ENCODE assay signal across 15 cellular contexts in the genomic region with DNA sequence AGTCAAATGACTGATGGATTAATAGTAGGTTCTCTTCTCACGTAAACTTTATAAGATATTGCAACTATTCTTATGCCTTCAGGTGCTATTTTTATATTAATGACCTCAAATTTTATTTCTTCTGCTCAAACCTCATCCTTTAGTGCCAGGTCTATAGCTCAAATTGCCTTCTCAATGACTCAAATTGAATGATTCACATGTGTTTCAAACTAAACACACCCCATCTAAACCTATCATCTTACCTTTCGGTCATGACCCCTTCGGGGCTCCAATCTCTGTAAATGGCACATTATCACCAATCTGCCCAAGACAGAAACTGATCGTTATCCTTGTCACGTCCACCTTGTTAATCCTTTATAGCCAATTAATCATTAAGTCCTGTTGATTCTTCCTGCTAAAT. TPM values are rescaled to one million over a fixed set of nuclear protein-coding genes. Genes with fewer than 3 reads are reported as not detected.
DNase-seq lines count a peak whose midpoint lies in the region; FAIRE-seq and TF ChIP-seq lines count a peak whose summit lies in the region.
"Had no signal": no experiment of that assay in that cellular context is flagged by ENCODE, and none has a peak within 500 bp of the region (broad histone marks: within the 10 kb centered on the region; RNA-seq: fewer than 3 reads in every experiment).

No MANE protein-coding gene starts in this region.

- no peaks in the 10 kb centered on the region for H3K27me3 ChIP-seq in bronchial epithelial cell (ENCODE audit: control insufficient read depth, insufficient read depth, low read length)
- H3K27me3 ChIP-seq: BLaER1 treated with 17β-estradiol and CSF1 and Interleukin-3, amounts not matched to agents 10 nM and 100 nM had no signal

- DNase-seq in NCI-H748 (lab: John Stamatoyannopoulos, UW; ENCODE audit: unreplicated experiment) (peak; percentile 1), NCI-H748 treated with DMSO at 0.1 percent for 48 hours (lab: John Stamatoyannopoulos, UW) (no peak), NCI-H2227 treated with DMSO at 0.1 percent for 48 hours (lab: John Stamatoyannopoulos, UW) (peak; percentile 10), bronchial epithelial cell (ENCODE audit: low read depth) (peak; percentile 76), 8988T (no peak), ACHN (no peak)
- DNase-seq in activated CD4-positive, CD25-positive, alpha-beta regulatory T cell treated with anti-CD3 and anti-CD28 coated beads, Interleukin-2, amount 50 U/mL, for 72 hours = no peak
- DNase-seq: DMS53 had no signal

- no peaks in the 10 kb centered on the region for H3K36me3 ChIP-seq in bronchial epithelial cell (ENCODE audit: control insufficient read depth, insufficient read depth, low read length)
- H3K36me3 ChIP-seq: BLaER1 treated with 17β-estradiol and CSF1 and Interleukin-3, amounts not matched to agents 10 nM and 100 nM; HAP-1 had no signal

- FAIRE-seq in bronchial epithelial cell (lab: Jason Lieb, UNC) = no peak
- FAIRE-seq: GM12878, H1, HepG2, HTR-8/SVneo had no signal

- in situ Hi-C loops in ACHN (cut with HindIII; ENCODE audit: low pct_ligation_motif_present, low pct_unique_long_range_greater_than_20kb, low sequenced_read_pairs) = no loop called here

- no peak overlapping the region for H3K4me3 ChIP-seq in bronchial epithelial cell (ENCODE audit: low read depth, low read length)
- H3K4me3 ChIP-seq: BLaER1 treated with 17β-estradiol and CSF1 and Interleukin-3, amounts not matched to agents 10 nM and 100 nM; GM12878; HAP-1 had no signal

- TF ChIP-seq CTCF in bronchial epithelial cell (IDR thresholded peaks at IDR 0.05; ENCODE audit: insufficient read depth, low read length, severe bottlenecking) = no peak

RNA-seq across cellular contexts. Expression of a gene that starts 22.0 kb away (rescaled TPM):
- not detected in 2 replicates for total RNA-seq in bronchial epithelial cell
- total RNA-seq: CD4-positive, CD25-positive, alpha-beta regulatory T cell; GM12878; H1; HepG2 had no signal

RNA-seq across cellular contexts. Expression of a gene that starts 55.7 kb away (rescaled TPM):
- total RNA-seq in bronchial epithelial cell = not detected in 2 replicates
- total RNA-seq: CD4-positive, CD25-positive, alpha-beta regulatory T cell; H1; HepG2 had no signal

RNA-seq across cellular contexts. Expression of a gene that starts 59.1 kb away (rescaled TPM):
- total RNA-seq in bronchial epithelial cell = 6.7 and 8.7 TPM in 2 replicates
- total RNA-seq: HepG2 had no signal

Comparison
In these comparisons a context has a peak if more than half of its experiments do, and no peak if none do; other contexts are left out.
1. DNase-seq: peak in NCI-H748 (single experiment), NCI-H2227 treated with DMSO at 0.1 percent for 48 hours (single experiment) and bronchial epithelial cell (single experiment); none in NCI-H748 treated with DMSO at 0.1 percent for 48 hours (single experiment), 8988T (single experiment), activated CD4-positive, CD25-positive, alpha-beta regulatory T cell treated with anti-CD3 and anti-CD28 coated beads, Interleukin-2, amount 50 U/mL, for 72 hours (single experiment) and ACHN (single experiment).